ENCODE assay signal across 1 cellular context in genomic region chr5:116815081-116815480, GRCh38.
TF ChIP-seq lines count a peak whose summit lies in the region.

No MANE protein-coding gene starts in this region.

TF ChIP-seq in H1, 55 proteins besides CTCF, POLR2A, EP300 and RAD21 (continued from another document):
- no peak for TF ChIP-seq MAX (IDR thresholded peaks at IDR 0.05)
- TF ChIP-seq TAF1 (IDR thresholded peaks at IDR 0.05; ENCODE audit: low read depth, low read length): no peak
- no peak for TF ChIP-seq SAP30 (IDR thresholded peaks at IDR 0.05; ENCODE audit: insufficient read depth, insufficient replicate concordance, low read length)
- TF ChIP-seq CHD1 (IDR thresholded peaks at IDR 0.05; ENCODE audit: low read depth, low read length): no peak
- TF ChIP-seq, protein P1, sequence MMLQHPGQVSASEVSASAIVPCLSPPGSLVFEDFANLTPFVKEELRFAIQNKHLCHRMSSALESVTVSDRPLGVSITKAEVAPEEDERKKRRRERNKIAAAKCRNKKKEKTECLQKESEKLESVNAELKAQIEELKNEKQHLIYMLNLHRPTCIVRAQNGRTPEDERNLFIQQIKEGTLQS (IDR thresholded peaks at IDR 0.05; ENCODE audit: insufficient read depth, low read depth, low read length): no peak
